Comparison of ENCODE assay signal across 1 cellular context in genomic region chr15:73054417-73054963, GRCh38.
TF ChIP-seq lines count a peak whose summit lies in the region.

No MANE protein-coding gene starts in this region.

TF ChIP-seq in SK-N-SH treated with all-trans-retinoic acid at 6 μM for 48 hours, 23 proteins besides CTCF, POLR2A, EP300 and RAD21:
- no peak for TF ChIP-seq TSHZ2 (CRISPR knock-in tag; IDR thresholded peaks at IDR 0.05)
- TF ChIP-seq BACH2 (CRISPR knock-in tag; IDR thresholded peaks at IDR 0.05; ENCODE audit: borderline replicate concordance) = no peak
- TF ChIP-seq OSR1 (CRISPR knock-in tag; IDR thresholded peaks at IDR 0.05) = no peak
- TF ChIP-seq ZNF8 (CRISPR knock-in tag; IDR thresholded peaks at IDR 0.05) = no peak
- no peak for TF ChIP-seq ZFP30 (CRISPR knock-in tag; IDR thresholded peaks at IDR 0.05)
TF ChIP-seq in SK-N-SH treated with all-trans-retinoic acid at 6 μM for 48 hours: peak in this region for 0.
